In genomic region chr11:75562836-75563484, GRCh38 we compare ENCODE assay signal across 8 cellular contexts. TPM values are rescaled to one million over a fixed set of nuclear protein-coding genes. Genes with fewer than 3 reads are reported as not detected.
DNase-seq lines count a peak whose midpoint lies in the region; ATAC-seq and TF ChIP-seq lines count a peak whose summit lies in the region.

No MANE protein-coding gene starts in this region.

- peak overlapping the region; percentile 41 for H3K27ac ChIP-seq in CD4-positive, alpha-beta T cell (ENCODE audit: low read depth, low read length)
- peak overlapping the region; percentile 97 for H3K27ac ChIP-seq in angular gyrus (ENCODE audit: low read depth, low read length)
- peak overlapping the region; percentile 99 for H3K27ac ChIP-seq in iPS-20b (ENCODE audit: low read length)

- intact Hi-C loops in CD4-positive, alpha-beta T cell (cut with DNase I, micrococcal nuclease) = no loop called here

- DNase-seq in CD4-positive, alpha-beta T cell = no peak
- DNase-seq in KBM-7 (peak; percentile 54), NCI-H1930 (lab: John Stamatoyannopoulos, UW) (no peak)
- DNase-seq in stimulated activated effector memory CD8-positive, alpha-beta T cell treated with anti-CD3 and anti-CD28 coated beads, Interleukin-12 subunit alpha, Interleukin-12 subunit beta, amount 100 ng/mL, for 72 hours (ENCODE audit: low spot score in 2 of 2) = no peak

- H3K27ac Mint-ChIP-seq in CD4-positive, alpha-beta T cell = peak overlapping the region; percentile 94
- peak overlapping the region; percentile 98 for H3K27ac Mint-ChIP-seq in stimulated activated effector memory CD8-positive, alpha-beta T cell treated with anti-CD3 and anti-CD28 coated beads, Interleukin-12 subunit alpha, Interleukin-12 subunit beta, amount 100 ng/mL, for 72 hours

- peaks cover 47% of the 10 kb centered on the region for H3K4me1 Mint-ChIP-seq in CD4-positive, alpha-beta T cell (ENCODE audit: low read depth)
- peaks cover 46% of the 10 kb centered on the region for H3K4me1 Mint-ChIP-seq in stimulated activated effector memory CD8-positive, alpha-beta T cell treated with anti-CD3 and anti-CD28 coated beads, Interleukin-12 subunit alpha, Interleukin-12 subunit beta, amount 100 ng/mL, for 72 hours

- CTCF ChIA-PET in CD4-positive, alpha-beta T cell (lab: Charles Lee) = no interaction called here

- no peaks in the 10 kb centered on the region for H3K9me3 Mint-ChIP-seq in CD4-positive, alpha-beta T cell
- H3K9me3 Mint-ChIP-seq in stimulated activated effector memory CD8-positive, alpha-beta T cell treated with anti-CD3 and anti-CD28 coated beads, Interleukin-12 subunit alpha, Interleukin-12 subunit beta, amount 100 ng/mL, for 72 hours = no peaks in the 10 kb centered on the region

- no peak for ATAC-seq in CD4-positive, alpha-beta T cell (ENCODE audit: poor library complexity)
- ATAC-seq in stimulated activated effector memory CD8-positive, alpha-beta T cell treated with anti-CD3 and anti-CD28 coated beads, Interleukin-12 subunit alpha, Interleukin-12 subunit beta, amount 100 ng/mL, for 72 hours = no peak
- ATAC-seq in GM21381 (IDR thresholded peaks at IDR 0.05; ENCODE audit: unreplicated experiment) (no peak), HG02798 (IDR thresholded peaks at IDR 0.05; ENCODE audit: poor library complexity, unreplicated experiment) (no peak)

- H3K4me1 ChIP-seq in iPS-20b (ENCODE audit: insufficient read depth, low read length) = peaks cover 39% of the 10 kb centered on the region

- H3K27me3 ChIP-seq in CD4-positive, alpha-beta T cell (ENCODE audit: control insufficient read depth, insufficient read depth, low read length) = no peaks in the 10 kb centered on the region
- no peaks in the 10 kb centered on the region for H3K27me3 ChIP-seq in iPS-20b (ENCODE audit: insufficient read depth, low read length)

- no peak for TF ChIP-seq CTCF in CD4-positive, alpha-beta T cell (IDR thresholded peaks at IDR 0.05)

- no peaks in the 10 kb centered on the region for H3K27me3 Mint-ChIP-seq in CD4-positive, alpha-beta T cell

- H3K9me3 ChIP-seq in CD4-positive, alpha-beta T cell (ENCODE audit: control insufficient read depth, low read length) = no peaks in the 10 kb centered on the region
- no peaks in the 10 kb centered on the region for H3K9me3 ChIP-seq in iPS-20b (ENCODE audit: insufficient read depth, low read depth, low read length)

- H3K9ac ChIP-seq in iPS-20b (ENCODE audit: low read depth, low read length) = peak overlapping the region; percentile 99

- peak overlapping the region; percentile 99 for H3K4me3 Mint-ChIP-seq in CD4-positive, alpha-beta T cell
- H3K4me3 Mint-ChIP-seq in stimulated activated effector memory CD8-positive, alpha-beta T cell treated with anti-CD3 and anti-CD28 coated beads, Interleukin-12 subunit alpha, Interleukin-12 subunit beta, amount 100 ng/mL, for 72 hours = peak overlapping the region; percentile 99

- POLR2A ChIA-PET in CD4-positive, alpha-beta T cell (lab: Charles Lee) = interaction anchor here (0.5 to 2.5 kb wide), 12 partner anchors 9 to 420 kb away, joined by 3 to 16 read pairs (median 4); partner anchors contain the start of genes GDPD5 and UVRAG

- H3K4me3 ChIP-seq in iPS-20b (ENCODE audit: low read length) = peak overlapping the region; percentile 95

- H3K36me3 Mint-ChIP-seq in CD4-positive, alpha-beta T cell (ENCODE audit: low read depth) = peaks cover 16% of the 10 kb centered on the region
- H3K36me3 Mint-ChIP-seq in stimulated activated effector memory CD8-positive, alpha-beta T cell treated with anti-CD3 and anti-CD28 coated beads, Interleukin-12 subunit alpha, Interleukin-12 subunit beta, amount 100 ng/mL, for 72 hours = peaks cover 14% of the 10 kb centered on the region

- in situ Hi-C loops in KBM-7 (cut with MboI; ENCODE audit: low pct_unique_long_range_greater_than_20kb, low sequenced_read_pairs) = no loop called here

- peaks cover 39% of the 10 kb centered on the region for H3K36me3 ChIP-seq in iPS-20b (ENCODE audit: insufficient read depth, low read depth, low read length)

RNA-seq across cellular contexts. Expression of gene SERPINH1, which starts 0.9 kb away (rescaled TPM):
- 1 to 10 TPM; 3.5 to 4.1 TPM for total RNA-seq in CD4-positive, alpha-beta T cell

RNA-seq across cellular contexts. Expression of gene GDPD5, which starts 37.2 kb away (rescaled TPM):
- 100 to 1,000 TPM in 1 of 2 experiments, 10 to 100 TPM in 1; 91.6 to 101 TPM for total RNA-seq in CD4-positive, alpha-beta T cell

Comparison
In these comparisons a context has a peak if more than half of its experiments do, and no peak if none do; other contexts are left out.
1. H3K27ac ChIP-seq: peak in every context shown above with its lines; median percentile 99 in iPS-20b; 97 in angular gyrus; 41 in CD4-positive, alpha-beta T cell.